9 cellular contexts compared by ENCODE assay signal in the genomic region with DNA sequence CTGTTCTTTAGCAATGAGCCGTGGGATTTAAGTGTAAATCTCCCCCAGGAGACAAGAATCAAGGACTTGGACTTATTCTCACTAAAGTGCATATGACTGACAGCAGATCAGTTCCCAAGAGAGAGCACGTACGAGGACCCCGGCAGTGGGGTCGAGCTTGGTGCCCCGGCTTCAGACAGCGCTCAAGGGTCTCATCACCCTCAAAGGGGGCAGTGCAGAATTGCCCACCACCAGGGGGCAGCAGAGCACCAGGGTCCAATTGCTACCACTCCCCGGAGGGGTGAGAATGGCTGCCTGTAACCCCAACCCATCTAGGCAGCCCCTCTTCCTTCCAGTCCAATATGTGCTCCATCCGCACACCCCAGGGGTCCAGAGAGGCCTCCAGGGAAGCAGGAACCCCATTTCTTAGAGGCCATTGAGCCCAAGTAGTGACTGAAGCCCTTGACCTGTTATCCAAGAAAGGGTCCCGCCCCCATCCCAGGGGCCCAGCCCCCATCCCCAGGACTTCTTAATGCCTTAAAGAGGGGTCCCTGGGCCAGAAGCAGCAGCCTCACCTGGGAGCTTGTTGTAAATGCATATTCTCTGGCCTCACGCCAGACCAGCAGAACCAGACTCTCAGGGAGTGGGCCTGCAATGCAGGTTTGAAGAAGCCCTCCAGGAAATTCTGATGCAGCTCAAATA.
DNase-seq lines count a peak whose midpoint lies in the region; ATAC-seq and TF ChIP-seq lines count a peak whose summit lies in the region.
"Had no signal": no experiment of that assay in that cellular context is flagged by ENCODE, and none has a peak within 500 bp of the region (broad histone marks: within the 10 kb centered on the region; RNA-seq: fewer than 3 reads in every experiment).

No MANE protein-coding gene starts in this region.

- no peak overlapping the region for H3K9ac ChIP-seq in endodermal cell (ENCODE audit: extremely low read depth, low read length, poor library complexity, severe bottlenecking)
- H3K9ac ChIP-seq in stomach smooth muscle (ENCODE audit: low read length in 2 of 2) = no peak overlapping the region

- H3K4me3 ChIP-seq in GM06990 (replicated peaks; ENCODE audit: low read depth, low read length) = no peak overlapping the region
- no peak overlapping the region for H3K4me3 ChIP-seq in endodermal cell (ENCODE audit: low read length)
- no peak overlapping the region for H3K4me3 ChIP-seq in stomach smooth muscle (ENCODE audit: low read length in 2 of 2)

- CTCF ChIA-PET in activated CD4-positive, alpha-beta memory T cell treated with anti-CD3 and anti-CD28 coated beads, Interleukin-2, amount 10 ng/mL, durations not matched to agents 7 days and 5 days (lab: Charles Lee) = interaction anchor here (0.8 to 4.3 kb wide), 8 partner anchors 17 to 171 kb away, joined by 3 to 27 read pairs (median 4); no protein-coding TSS in a partner anchor

- H3K36me3 ChIP-seq in GM06990 (ENCODE audit: control insufficient read depth, insufficient read depth, low read length) = no peaks in the 10 kb centered on the region
- H3K36me3 ChIP-seq in endodermal cell (ENCODE audit: control insufficient read depth, insufficient read depth, low read length) = no peaks in the 10 kb centered on the region
- no peaks in the 10 kb centered on the region for H3K36me3 ChIP-seq in stomach smooth muscle (ENCODE audit: control insufficient read depth in 2 of 2, insufficient read depth in 2 of 2, low read length in 2 of 2)

- no peak for ATAC-seq in natural killer cell treated with Interleukin-12 subunit alpha and Interleukin-12 subunit beta and Interleukin-15 and Interleukin-18, amount 100 ng/mL, for 72 hours
- no peak for ATAC-seq in HG03571 (IDR thresholded peaks at IDR 0.05; ENCODE audit: unreplicated experiment)
- no peak for ATAC-seq in HG02973 (IDR thresholded peaks at IDR 0.05; ENCODE audit: unreplicated experiment)

- H3K27ac Mint-ChIP-seq in activated CD4-positive, alpha-beta memory T cell treated with anti-CD3 and anti-CD28 coated beads, Interleukin-2, amount 10 ng/mL, durations not matched to agents 7 days and 5 days = no peak overlapping the region
- H3K27ac Mint-ChIP-seq in endodermal cell = no peak overlapping the region
- no peak overlapping the region for H3K27ac Mint-ChIP-seq in natural killer cell treated with Interleukin-12 subunit alpha and Interleukin-12 subunit beta and Interleukin-15 and Interleukin-18, amount 100 ng/mL, for 72 hours
- H3K27ac Mint-ChIP-seq: activated naive CD8-positive, alpha-beta T cell had no signal

- DNase-seq in GM06990 (ENCODE audit: extremely low read depth, insufficient read length) (no peak), MV-4-11 (lab: John Stamatoyannopoulos, UW) (peak; percentile 7), endodermal cell (peak; percentile 90)
- DNase-seq in activated CD4-positive, alpha-beta memory T cell treated with anti-CD3 and anti-CD28 coated beads, Interleukin-2, amount 10 ng/mL, durations not matched to agents 7 days and 5 days = peak; percentile 68
- peak; percentile 71 for DNase-seq in natural killer cell treated with Interleukin-12 subunit alpha and Interleukin-12 subunit beta and Interleukin-15 and Interleukin-18, amount 100 ng/mL, for 72 hours (ENCODE audit: low spot score)

- H3K27ac ChIP-seq in endodermal cell (ENCODE audit: low read depth, low read length) = no peak overlapping the region
- peak overlapping the region; percentile 31 for H3K27ac ChIP-seq in stomach smooth muscle (ENCODE audit: low read length)

- H3K9me3 ChIP-seq in endodermal cell (ENCODE audit: control insufficient read depth, low read length) = no peaks in the 10 kb centered on the region
- H3K9me3 ChIP-seq in stomach smooth muscle (ENCODE audit: control insufficient read depth in 2 of 2, low read length in 2 of 2) = no peaks in the 10 kb centered on the region

- H3K27me3 Mint-ChIP-seq in activated CD4-positive, alpha-beta memory T cell treated with anti-CD3 and anti-CD28 coated beads, Interleukin-2, amount 10 ng/mL, durations not matched to agents 7 days and 5 days = peaks cover 3% of the 10 kb centered on the region
- H3K27me3 Mint-ChIP-seq in endodermal cell (ENCODE audit: insufficient read depth) = no peaks in the 10 kb centered on the region
- no peaks in the 10 kb centered on the region for H3K27me3 Mint-ChIP-seq in natural killer cell treated with Interleukin-12 subunit alpha and Interleukin-12 subunit beta and Interleukin-15 and Interleukin-18, amount 100 ng/mL, for 72 hours
- H3K27me3 Mint-ChIP-seq: activated naive CD8-positive, alpha-beta T cell had no signal

- no peaks in the 10 kb centered on the region for H3K9me3 Mint-ChIP-seq in activated CD4-positive, alpha-beta memory T cell treated with anti-CD3 and anti-CD28 coated beads, Interleukin-2, amount 10 ng/mL, durations not matched to agents 7 days and 5 days
- H3K9me3 Mint-ChIP-seq in endodermal cell = no peaks in the 10 kb centered on the region
- H3K9me3 Mint-ChIP-seq in natural killer cell treated with Interleukin-12 subunit alpha and Interleukin-12 subunit beta and Interleukin-15 and Interleukin-18, amount 100 ng/mL, for 72 hours = no peaks in the 10 kb centered on the region

- 81 to 85% methylated on average over 4 to 11 of the region's 11 CpGs for WGBS in endodermal cell (ENCODE audit: insufficient coverage in 1 of 2, insufficient read length in 1 of 2), 2 experiments

- H3K4me1 ChIP-seq in endodermal cell (ENCODE audit: control insufficient read depth, insufficient read depth, low read length) (peaks cover 2% of the 10 kb centered on the region), stomach smooth muscle (ENCODE audit: control insufficient read depth, insufficient read depth, low read length) (peaks cover 32% of the 10 kb centered on the region)

- H3K4me1 Mint-ChIP-seq in activated CD4-positive, alpha-beta memory T cell treated with anti-CD3 and anti-CD28 coated beads, Interleukin-2, amount 10 ng/mL, durations not matched to agents 7 days and 5 days = no peaks in the 10 kb centered on the region
- H3K4me1 Mint-ChIP-seq in endodermal cell = peaks cover 7% of the 10 kb centered on the region
- peaks cover 0 to 6% of the 10 kb centered on the region in 2 donors for H3K4me1 Mint-ChIP-seq in natural killer cell treated with Interleukin-12 subunit alpha and Interleukin-12 subunit beta and Interleukin-15 and Interleukin-18, amount 100 ng/mL, for 72 hours (ENCODE audit: low read depth in 2 of 2)

- POLR2A ChIA-PET in activated CD4-positive, alpha-beta memory T cell treated with anti-CD3 and anti-CD28 coated beads, Interleukin-2, amount 10 ng/mL, durations not matched to agents 7 days and 5 days (lab: Charles Lee) = no interaction called here

- H3K36me3 Mint-ChIP-seq in activated CD4-positive, alpha-beta memory T cell treated with anti-CD3 and anti-CD28 coated beads, Interleukin-2, amount 10 ng/mL, durations not matched to agents 7 days and 5 days (ENCODE audit: low read depth) = no peaks in the 10 kb centered on the region
- no peaks in the 10 kb centered on the region for H3K36me3 Mint-ChIP-seq in endodermal cell (ENCODE audit: low read depth)
- H3K36me3 Mint-ChIP-seq in natural killer cell treated with Interleukin-12 subunit alpha and Interleukin-12 subunit beta and Interleukin-15 and Interleukin-18, amount 100 ng/mL, for 72 hours = no peaks in the 10 kb centered on the region
- H3K36me3 Mint-ChIP-seq: activated naive CD8-positive, alpha-beta T cell had no signal

- TF ChIP-seq CTCF in GM06990 (IDR thresholded peaks at IDR 0.05; ENCODE audit: insufficient read depth, low read length, poor library complexity, severe bottlenecking) (peak; percentile 86), endodermal cell (conservative IDR thresholded peaks at IDR 0.05) (peak; percentile 94)

- no peak overlapping the region for H3K4me3 Mint-ChIP-seq in activated CD4-positive, alpha-beta memory T cell treated with anti-CD3 and anti-CD28 coated beads, Interleukin-2, amount 10 ng/mL, durations not matched to agents 7 days and 5 days
- no peak overlapping the region for H3K4me3 Mint-ChIP-seq in endodermal cell
- H3K4me3 Mint-ChIP-seq in natural killer cell treated with Interleukin-12 subunit alpha and Interleukin-12 subunit beta and Interleukin-15 and Interleukin-18, amount 100 ng/mL, for 72 hours = no peak overlapping the region
- H3K4me3 Mint-ChIP-seq: activated naive CD8-positive, alpha-beta T cell had no signal

- H3K27me3 ChIP-seq in GM06990 (replicated peaks; ENCODE audit: control insufficient read depth, insufficient read depth, low read length) = no peaks in the 10 kb centered on the region; the same call in none of the 2 replicates
- H3K27me3 ChIP-seq in endodermal cell (ENCODE audit: control insufficient read depth, insufficient read depth, low read length, poor library complexity, severe bottlenecking) = no peaks in the 10 kb centered on the region
- no peaks in the 10 kb centered on the region for H3K27me3 ChIP-seq in stomach smooth muscle (ENCODE audit: control insufficient read depth in 1 of 2, insufficient read depth in 2 of 2, low read length in 2 of 2)
